8 cellular contexts compared by ENCODE assay signal in the genomic region with DNA sequence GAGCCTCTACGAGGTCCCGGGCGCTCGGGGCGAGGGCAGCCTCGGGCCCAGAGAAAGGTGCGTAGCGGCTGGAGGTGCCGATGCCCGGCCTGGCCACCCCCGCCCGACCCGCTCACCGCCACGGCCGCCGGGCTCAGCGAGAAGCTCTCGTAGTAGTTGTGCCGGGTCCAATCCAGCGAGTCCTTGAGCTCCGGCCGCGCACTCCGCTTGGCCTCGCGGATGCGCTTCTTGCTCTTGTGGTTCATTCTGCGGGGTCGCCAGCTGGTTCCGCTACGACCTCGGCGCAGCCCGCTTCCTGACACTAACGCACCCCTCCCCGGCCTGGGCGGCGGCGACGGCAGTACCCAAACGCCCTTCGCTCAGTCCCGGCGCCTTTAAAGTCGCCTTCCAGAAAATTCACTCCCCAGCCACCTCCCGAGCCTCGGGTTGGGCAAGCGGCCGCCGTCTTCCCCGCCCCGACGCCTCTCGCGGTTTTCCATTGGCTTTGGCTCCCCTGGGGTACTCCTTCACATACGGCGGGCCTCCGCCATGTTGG.
A peak's percentile ranks its signal among the peaks of the same experiment; 100 is the strongest.
DNase-seq lines count a peak whose midpoint lies in the region; ATAC-seq and TF ChIP-seq lines count a peak whose summit lies in the region.

A gene (minus strand): TSS at position 376 of the 535 bp plus-strand sequence. CDS start 131 bp downstream, at position 245.

- TF ChIP-seq CTCF in AG10803 (conservative IDR thresholded peaks at IDR 0.05; ENCODE audit: low read length) = no peak
- TF ChIP-seq CTCF in choroid plexus epithelial cell (conservative IDR thresholded peaks at IDR 0.05; ENCODE audit: low read depth, low read length) = no peak

- ATAC-seq in GM18867 (IDR thresholded peaks at IDR 0.05; ENCODE audit: unreplicated experiment) = peak; percentile 70
- peak; percentile 71 for ATAC-seq in HG03066 (IDR thresholded peaks at IDR 0.05; ENCODE audit: low read depth, unreplicated experiment)

- peak; percentile 97 for DNase-seq in AG10803 (ENCODE audit: low read depth)
- peak; percentile 92 for DNase-seq in NCI-H2107 (lab: John Stamatoyannopoulos, UW)
- DNase-seq in UCSD-AML1 (lab: John Stamatoyannopoulos, UW; ENCODE audit: unreplicated experiment) = peak; percentile 96
- DNase-seq in choroid plexus epithelial cell (ENCODE audit: low read depth) = peak; percentile 96
- peak; percentile 99 for DNase-seq in kidney tubule cell (ENCODE audit: low spot score)
- peak; percentile 97 for DNase-seq in stimulated activated CD4-positive, alpha-beta T cell treated with anti-CD3 and anti-CD28 coated beads, Interleukin-15, amount 100 ng/mL, for 24 hours

- H3K4me3 ChIP-seq in AG10803 (ENCODE audit: low read length) = peak within 1 kb of the TSS; percentile 87
- H3K4me3 ChIP-seq in choroid plexus epithelial cell (ENCODE audit: low read depth, low read length) = peak within 1 kb of the TSS; percentile 68

Comparison
In these comparisons a context has a peak if more than half of its experiments do, and no peak if none do; other contexts are left out.
1. Peak in every context shown above with its lines: DNase-seq, ATAC-seq and H3K4me3 ChIP-seq.